Comparison of ENCODE assay signal across 21 cellular contexts in genomic region chr15:48927181-48927580, GRCh38. TPM values are rescaled to one million over a fixed set of nuclear protein-coding genes. Genes with fewer than 3 reads are reported as not detected.
DNase-seq lines count a peak whose midpoint lies in the region; ATAC-seq and TF ChIP-seq lines count a peak whose summit lies in the region.
"Had no signal": no experiment of that assay in that cellular context is flagged by ENCODE, and none has a peak within 500 bp of the region (broad histone marks: within the 10 kb centered on the region; RNA-seq: fewer than 3 reads in every experiment).

No MANE protein-coding gene starts in this region.

- H3K27ac Mint-ChIP-seq in HFFc6: peak overlapping the region; percentile 1
- peak overlapping the region; percentile 85 for H3K27ac Mint-ChIP-seq in activated naive CD8-positive, alpha-beta T cell treated with anti-CD3 and anti-CD28 coated beads for 36 hours
- H3K27ac Mint-ChIP-seq: CD8-positive, alpha-beta T cell had no signal

- no peak overlapping the region for H3K4me2 ChIP-seq in trophoblast cell (ENCODE audit: low read length)

- H3K4me3 Mint-ChIP-seq in HFFc6: no peak overlapping the region
- no peak overlapping the region for H3K4me3 Mint-ChIP-seq in activated naive CD8-positive, alpha-beta T cell treated with anti-CD3 and anti-CD28 coated beads for 36 hours
- H3K4me3 Mint-ChIP-seq: CD8-positive, alpha-beta T cell had no signal

- WGBS in trophoblast cell (ENCODE audit: extremely low coverage, insufficient coverage, insufficient read length): no CpG with 5 or more reads among the region's 6 CpGs
- WGBS in psoas muscle, 3 donors: 78 to 86% (median 81%) methylated on average over 6 of the region's 6 CpGs

- H2AFZ ChIP-seq in trophoblast cell (ENCODE audit: insufficient read depth, low read length, poor library complexity): no peak overlapping the region
- H2AFZ ChIP-seq: GM23248 had no signal

- no peak for TF ChIP-seq CTCF in HEK293 (tag by site-specific recombination; IDR thresholded peaks at IDR 0.05)
- TF ChIP-seq CTCF in HFFc6 (IDR thresholded peaks at IDR 0.05): no peak
- TF ChIP-seq CTCF in psoas muscle (IDR thresholded peaks at IDR 0.05): no peak
- TF ChIP-seq CTCF in BE2C (IDR thresholded peaks at IDR 0.05; ENCODE audit: low read depth, low read length): no peak

- H3K4ac ChIP-seq in trophoblast cell (ENCODE audit: low read depth, low read length): no peak overlapping the region

- H4K8ac ChIP-seq in trophoblast cell (ENCODE audit: low read depth, low read length): no peak overlapping the region

- intact Hi-C loops in psoas muscle (cut with DNase I): no loop called here

- H2BK5ac ChIP-seq in trophoblast cell (ENCODE audit: low read depth, low read length, poor library complexity): no peak overlapping the region

- no peak overlapping the region for H4K12ac ChIP-seq in trophoblast cell (ENCODE audit: low read depth, low read length)

- no peaks in the 10 kb centered on the region for H3K4me1 ChIP-seq in HEK293 (ENCODE audit: control insufficient read depth, insufficient read depth, low read length)
- peaks cover 0 to 3% of the 10 kb centered on the region in 2 experiments for H3K4me1 ChIP-seq in trophoblast cell (ENCODE audit: control insufficient read depth in 1 of 2, insufficient read depth in 2 of 2, low read length in 2 of 2)
- H3K4me1 ChIP-seq in psoas muscle: no peaks in the 10 kb centered on the region
- H3K4me1 ChIP-seq in BE2C: peaks cover 5% of the 10 kb centered on the region; the same call in 1 of the 2 replicates
- H3K4me1 ChIP-seq: Caco-2 had no signal

- POLR2A ChIA-PET in HEK293 (lab: Yijun Ruan, JAX): no interaction called here

- H3K4me1 Mint-ChIP-seq in HFFc6 (ENCODE audit: low read depth): peaks cover 63% of the 10 kb centered on the region
- H3K4me1 Mint-ChIP-seq in activated naive CD8-positive, alpha-beta T cell treated with anti-CD3 and anti-CD28 coated beads for 36 hours: peaks cover 51% of the 10 kb centered on the region

- no peak overlapping the region for H3K18ac ChIP-seq in trophoblast cell (ENCODE audit: low read length)

- no peak overlapping the region for H2BK12ac ChIP-seq in trophoblast cell (ENCODE audit: low read length)

- H3K23ac ChIP-seq in trophoblast cell (ENCODE audit: low read length): no peak overlapping the region

- H2BK120ac ChIP-seq in trophoblast cell (ENCODE audit: insufficient read depth, low read length, poor library complexity): no peak overlapping the region

- no peak overlapping the region for H3K27ac ChIP-seq in HEK293 (ENCODE audit: extremely low read depth, low read depth, low read length)
- no peak overlapping the region for H3K27ac ChIP-seq in trophoblast cell (ENCODE audit: low read depth, low read length)
- no peak overlapping the region for H3K27ac ChIP-seq in psoas muscle
- H3K27ac ChIP-seq: C4-2B, GM23248 had no signal

- H3K9me3 Mint-ChIP-seq in HFFc6: no peaks in the 10 kb centered on the region
- no peaks in the 10 kb centered on the region for H3K9me3 Mint-ChIP-seq in activated naive CD8-positive, alpha-beta T cell treated with anti-CD3 and anti-CD28 coated beads for 36 hours
- H3K9me3 Mint-ChIP-seq: CD8-positive, alpha-beta T cell had no signal

- peaks cover 2% of the 10 kb centered on the region; the same call in 1 of the 2 replicates for H3K27me3 Mint-ChIP-seq in HFFc6 (ENCODE audit: insufficient read depth)
- H3K27me3 Mint-ChIP-seq in activated naive CD8-positive, alpha-beta T cell treated with anti-CD3 and anti-CD28 coated beads for 36 hours: peaks cover 7% of the 10 kb centered on the region

- peaks cover 13% of the 10 kb centered on the region for H3K36me3 Mint-ChIP-seq in HFFc6 (ENCODE audit: low read depth)
- peaks cover 9% of the 10 kb centered on the region for H3K36me3 Mint-ChIP-seq in activated naive CD8-positive, alpha-beta T cell treated with anti-CD3 and anti-CD28 coated beads for 36 hours
- H3K36me3 Mint-ChIP-seq: CD8-positive, alpha-beta T cell had no signal

- H3K36me3 ChIP-seq in HEK293 (ENCODE audit: control insufficient read depth in 2 of 2, insufficient read depth in 1 of 2, low read length in 2 of 2): no peaks in the 10 kb centered on the region
- H3K36me3 ChIP-seq in trophoblast cell (ENCODE audit: control insufficient read depth in 1 of 2, insufficient read depth in 2 of 2, low read length in 2 of 2): no peaks in the 10 kb centered on the region
- H3K36me3 ChIP-seq in psoas muscle (ENCODE audit: insufficient read depth in 1 of 2, low read depth in 1 of 2): no peaks in the 10 kb centered on the region
- no peaks in the 10 kb centered on the region for H3K36me3 ChIP-seq in BE2C
- H3K36me3 ChIP-seq: MG63 had no signal

- no peaks in the 10 kb centered on the region for H3K79me2 ChIP-seq in trophoblast cell (ENCODE audit: control insufficient read depth, insufficient read depth, low read length, poor library complexity)

- no peaks in the 10 kb centered on the region for H3K27me3 ChIP-seq in trophoblast cell (ENCODE audit: insufficient read depth, low read length)
- peaks cover 0 to 4% (median 0%) of the 10 kb centered on the region in 3 donors for H3K27me3 ChIP-seq in psoas muscle (ENCODE audit: insufficient read depth in 3 of 3, low read length in 2 of 3)
- H3K27me3 ChIP-seq in BE2C: no peaks in the 10 kb centered on the region
- H3K27me3 ChIP-seq: MG63 had no signal

- H4K91ac ChIP-seq in trophoblast cell (ENCODE audit: low read depth, low read length): no peak overlapping the region

- no peak overlapping the region for H3K14ac ChIP-seq in trophoblast cell (ENCODE audit: low read length)

- H3K4me3 ChIP-seq in HEK293 (ENCODE audit: low read depth, low read length) (no peak overlapping the region), trophoblast cell (ENCODE audit: low read depth, low read length) (peak overlapping the region; percentile 30), psoas muscle (no peak overlapping the region), BE2C (ENCODE audit: low read depth, low read length) (no peak overlapping the region)
- H3K4me3 ChIP-seq: GM23248, MG63 had no signal

- no peak overlapping the region for H2AK5ac ChIP-seq in trophoblast cell (ENCODE audit: low read length)

- H3K79me1 ChIP-seq in trophoblast cell (ENCODE audit: low read length): no peaks in the 10 kb centered on the region

- no peak for DNase-seq in HFFc6
- no peak for DNase-seq in activated naive CD8-positive, alpha-beta T cell treated with anti-CD3 and anti-CD28 coated beads for 36 hours
- DNase-seq in trophoblast cell: no peak
- no peak for DNase-seq in NCI-H1694 (lab: John Stamatoyannopoulos, UW)
- DNase-seq in psoas muscle: no peak
- DNase-seq in BE2C: no peak
- DNase-seq: Caco-2; CD8-positive, alpha-beta T cell; GM23248; H7; KG1; MG63; NCI-H1105 treated with DMSO at 0.1 percent for 48 hours; NCI-H146; NCI-H2029; NCI-H446; NCI-H526; SHP77 treated with DMSO at 0.1 percent for 48 hours had no signal

- H3K9me3 ChIP-seq in HEK293 (ENCODE audit: control insufficient read depth, insufficient read depth, low read depth, low read length): no peaks in the 10 kb centered on the region
- no peaks in the 10 kb centered on the region for H3K9me3 ChIP-seq in trophoblast cell (ENCODE audit: insufficient read depth, low read depth, low read length)
- H3K9me3 ChIP-seq in psoas muscle: no peaks in the 10 kb centered on the region
- no peaks in the 10 kb centered on the region for H3K9me3 ChIP-seq in BE2C
- H3K9me3 ChIP-seq: Caco-2, MG63 had no signal

- no peak for ATAC-seq in psoas muscle
- ATAC-seq: CD8-positive, alpha-beta T cell; Panc1 had no signal

- CTCF ChIA-PET in HEK293 (lab: Yijun Ruan, JAX): interaction anchor here (1.1 to 1.3 kb wide), 2 partner anchors 65 to 571 kb away, joined by 4 to 5 read pairs; no protein-coding TSS in a partner anchor

- no peak overlapping the region for H3K9ac ChIP-seq in trophoblast cell (ENCODE audit: low read length)
- H3K9ac ChIP-seq: GM23248 had no signal

TF ChIP-seq in HEK293, 187 proteins besides CTCF, POLR2A, EP300 and RAD21:
- TF ChIP-seq ZBTB49 (tag by site-specific recombination; IDR thresholded peaks at IDR 0.05; ENCODE audit: low read depth) (no peak), GLIS1 (tag by site-specific recombination; IDR thresholded peaks at IDR 0.05) (peak; percentile 53)
TF ChIP-seq in HEK293: peak in this region for 1.

RNA-seq across cellular contexts. Expression of gene SHC4, which starts 36.5 kb away (rescaled TPM):
- total RNA-seq in HFFc6 (2021; fragmentation: NEBNext Ultra II Directional; extraction: Animal tissue kit (Norgen Biotek cat#: 25700)): 1 to 10 TPM; 2.1 to 4.2 (median 3.5) TPM
- total RNA-seq in activated naive CD8-positive, alpha-beta T cell treated with anti-CD3 and anti-CD28 coated beads for 36 hours: 1 to 10 TPM; 3.7 to 4.1 TPM
- polyA plus RNA-seq in trophoblast cell (2013): 0.14 and 0.26 TPM in 2 replicates
- 1 to 10 TPM in 1 of 4 donors, under 1 TPM in 2, not detected in 1; 0.14 to 1.0 (median 0.49) TPM for total RNA-seq in psoas muscle
- polyA plus RNA-seq in psoas muscle: under 1 TPM; 0.10 to 0.36 (median 0.14) TPM
- polyA plus RNA-seq in BE2C (2012; ENCODE audit: insufficient read depth, insufficient read length, low read depth): 0.82 TPM
- total RNA-seq: Caco-2; CD8-positive, alpha-beta T cell had no signal

RNA-seq across cellular contexts. Expression of gene EID1, which starts 49.2 kb away (rescaled TPM):
- 100 to 1,000 TPM; 218 to 281 (median 242) TPM for total RNA-seq in HFFc6 (2021; fragmentation: NEBNext Ultra II Directional; extraction: Animal tissue kit (Norgen Biotek cat#: 25700))
- 100 to 1,000 TPM; 100 to 103 TPM for total RNA-seq in activated naive CD8-positive, alpha-beta T cell treated with anti-CD3 and anti-CD28 coated beads for 36 hours
- polyA plus RNA-seq in trophoblast cell (2013): 78.6 and 80.1 TPM in 2 replicates
- total RNA-seq in psoas muscle: 100 to 1,000 TPM in 2 of 4 donors, 10 to 100 TPM in 2; 73.9 to 120 (median 98.2) TPM
- polyA plus RNA-seq in psoas muscle: 100 to 1,000 TPM in 1 of 3 donors, 10 to 100 TPM in 2; 60.3 to 100 (median 88.1) TPM
- 466 TPM for polyA plus RNA-seq in BE2C (2012; ENCODE audit: insufficient read depth, insufficient read length, low read depth)
